8 cellular contexts compared by ENCODE assay signal in the genomic region with DNA sequence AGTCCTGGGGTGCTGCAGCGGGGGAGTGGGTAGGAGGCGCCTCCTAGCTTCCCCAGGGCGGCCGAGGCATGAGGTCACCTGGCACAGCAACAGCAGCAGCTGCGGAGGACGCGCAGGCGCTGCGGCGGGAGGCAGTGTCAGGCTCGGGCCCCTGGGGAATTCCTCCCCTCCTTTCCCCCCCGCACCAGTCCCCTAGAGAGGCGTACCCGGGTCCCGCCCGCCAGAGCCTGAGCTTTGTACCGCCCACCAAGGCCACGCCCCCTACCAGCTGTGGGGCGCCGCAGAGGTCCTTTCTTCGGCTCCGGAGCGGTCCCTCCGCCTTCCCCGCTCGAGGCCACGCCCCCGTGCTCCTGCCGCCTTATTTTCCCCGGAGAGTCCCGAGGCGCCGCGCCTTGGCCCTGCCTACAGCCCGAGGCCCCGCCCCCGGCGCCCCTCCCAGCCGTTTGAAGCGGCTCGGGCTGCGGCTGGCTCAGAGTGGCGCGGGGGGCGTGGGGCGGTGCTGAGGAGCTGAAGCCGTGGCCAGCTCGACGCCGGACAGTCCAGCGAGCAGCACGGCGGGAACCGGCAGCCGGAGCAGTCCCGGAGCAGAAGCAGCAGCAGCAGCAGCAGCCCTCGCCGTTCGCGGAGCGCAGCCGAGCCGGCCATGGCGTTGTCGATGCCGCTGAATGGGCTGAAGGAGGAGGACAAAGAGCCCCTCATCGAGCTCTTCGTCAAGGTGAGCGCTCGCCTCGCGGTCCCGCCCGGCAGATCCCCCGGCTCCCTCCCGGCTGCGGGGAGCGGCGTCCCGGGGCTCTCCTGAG. TPM values are rescaled to one million over a fixed set of nuclear protein-coding genes. Genes with fewer than 3 reads are reported as not detected.
DNase-seq lines count a peak whose midpoint lies in the region; ATAC-seq and TF ChIP-seq lines count a peak whose summit lies in the region.

TSS of gene CLIC4 (plus strand) at position 537 of the 800 bp plus-strand sequence. CDS start at position 644, 107 bp downstream.

- peak; percentile 100 for TF ChIP-seq POLR2A in uterus (IDR thresholded peaks at IDR 0.05)

- H3K27me3 ChIP-seq in right atrium auricular region: no peaks in the 10 kb centered on the region
- H3K27me3 ChIP-seq in uterus: no peaks in the 10 kb centered on the region

- peak; percentile 94 for DNase-seq in GM13977 (ENCODE audit: low spot score)
- peak; percentile 96 for DNase-seq in NCI-H1694 (lab: John Stamatoyannopoulos, UW)
- DNase-seq in T-helper 2 cell: peak; percentile 98 to 99 (median 99)
- DNase-seq in right atrium auricular region (ENCODE audit: low spot score): peak; percentile 99
- DNase-seq in pulmonary artery endothelial cell (ENCODE audit: low read depth, low spot score): peak; percentile 97
- peak; percentile 100 for DNase-seq in uterus

- peak within 1 kb of the TSS; percentile 85 for H3K27ac ChIP-seq in angular gyrus (ENCODE audit: low read depth, low read length)
- peak within 1 kb of the TSS; percentile 95 to 98 for H3K27ac ChIP-seq in right atrium auricular region
- peak within 1 kb of the TSS; percentile 96 to 98 for H3K27ac ChIP-seq in uterus

- intact Hi-C loops in uterus (cut with DNase I; ENCODE audit: low total_unique reads): no loop called here

- H3K36me3 ChIP-seq in right atrium auricular region (no peaks in the 10 kb centered on the region), uterus (no peaks in the 10 kb centered on the region)

- in situ Hi-C loops in GM13977 (cut with MboI; ENCODE audit: low pct_unique_long_range_greater_than_20kb, low sequenced_read_pairs, unreplicated experiment): no loop called here

- ATAC-seq in HG02870 (IDR thresholded peaks at IDR 0.05; ENCODE audit: unreplicated experiment): peak; percentile 69

- no peaks in the 10 kb centered on the region for H3K9me3 ChIP-seq in right atrium auricular region
- H3K9me3 ChIP-seq in uterus: no peaks in the 10 kb centered on the region

- H3K4me1 ChIP-seq in right atrium auricular region (peaks cover 0 to 43% of the 10 kb centered on the region in 2 donors), uterus (peaks cover 0 to 7% of the 10 kb centered on the region in 2 donors)

- TF ChIP-seq CTCF in GM13977 (IDR thresholded peaks at IDR 0.05; ENCODE audit: extremely low read depth, insufficient read depth, missing control alignments) (peak; percentile 26), right atrium auricular region (IDR thresholded peaks at IDR 0.05) (peak in 1 of 2 donors; percentile 73), uterus (IDR thresholded peaks at IDR 0.05) (peak; percentile 21 to 46 (median 34))

- peak within 1 kb of the TSS; percentile 79 to 95 for H3K4me3 ChIP-seq in right atrium auricular region
- H3K4me3 ChIP-seq in uterus: peak within 1 kb of the TSS; percentile 77 to 83

RNA-seq across cellular contexts. Expression of gene CLIC4, which starts in this region (rescaled TPM):
- total RNA-seq in right atrium auricular region (100 to 1,000 TPM; 236 to 265 TPM), pulmonary artery endothelial cell (358 and 394 TPM in 2 replicates), uterus (100 to 1,000 TPM; 294 to 434 (median 374) TPM)

Comparison
In these comparisons a context has a peak if more than half of its experiments do, and no peak if none do; other contexts are left out.
1. Peak in every context shown above with its lines: DNase-seq, ATAC-seq, H3K4me3 ChIP-seq and H3K27ac ChIP-seq.